Comparison of ENCODE assay signal across 1 cellular context in the genomic region with DNA sequence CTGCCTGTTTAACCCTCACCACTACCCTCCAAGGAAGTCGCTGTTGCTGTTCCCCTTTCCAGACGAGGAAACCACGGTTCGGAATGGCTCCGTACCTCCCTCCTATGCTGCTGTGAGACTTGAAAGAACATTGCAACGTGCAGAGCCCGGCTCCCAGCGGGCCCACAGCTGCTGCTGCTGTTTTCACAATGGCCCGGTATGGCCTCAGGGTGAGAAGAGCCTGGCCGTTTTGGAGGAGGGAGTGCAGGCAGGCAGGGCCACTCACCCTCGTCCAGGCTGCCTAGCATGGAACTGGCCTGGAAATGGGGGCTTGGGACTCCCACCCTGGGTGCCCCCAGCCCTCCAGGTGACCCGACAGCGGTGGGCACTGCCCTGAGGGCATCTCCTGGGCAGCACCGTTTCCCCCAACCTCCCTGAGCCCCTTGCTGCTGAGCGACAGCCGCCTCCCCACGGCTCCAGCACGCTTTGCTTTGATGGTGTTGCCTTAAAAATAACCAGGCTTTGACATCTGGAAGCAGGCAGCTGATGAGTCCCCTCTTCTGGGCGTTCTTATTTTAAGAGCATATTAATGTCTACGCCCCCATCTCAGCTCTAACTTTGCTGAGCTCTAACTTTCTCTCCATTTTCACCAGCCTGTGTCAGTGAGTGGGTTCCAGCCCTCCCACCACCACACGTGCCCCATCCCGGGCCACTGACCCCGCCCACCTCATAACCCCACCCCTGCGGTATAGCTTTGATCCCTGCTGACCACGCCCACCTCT.
A peak's percentile ranks its signal among the peaks of the same experiment; 100 is the strongest.
TF ChIP-seq lines count a peak whose summit lies in the region.

No MANE protein-coding gene starts in this region.

TF ChIP-seq in K562, 482 proteins besides CTCF, POLR2A, EP300 and RAD21 (continued from another document):
- TF ChIP-seq, protein P1, sequence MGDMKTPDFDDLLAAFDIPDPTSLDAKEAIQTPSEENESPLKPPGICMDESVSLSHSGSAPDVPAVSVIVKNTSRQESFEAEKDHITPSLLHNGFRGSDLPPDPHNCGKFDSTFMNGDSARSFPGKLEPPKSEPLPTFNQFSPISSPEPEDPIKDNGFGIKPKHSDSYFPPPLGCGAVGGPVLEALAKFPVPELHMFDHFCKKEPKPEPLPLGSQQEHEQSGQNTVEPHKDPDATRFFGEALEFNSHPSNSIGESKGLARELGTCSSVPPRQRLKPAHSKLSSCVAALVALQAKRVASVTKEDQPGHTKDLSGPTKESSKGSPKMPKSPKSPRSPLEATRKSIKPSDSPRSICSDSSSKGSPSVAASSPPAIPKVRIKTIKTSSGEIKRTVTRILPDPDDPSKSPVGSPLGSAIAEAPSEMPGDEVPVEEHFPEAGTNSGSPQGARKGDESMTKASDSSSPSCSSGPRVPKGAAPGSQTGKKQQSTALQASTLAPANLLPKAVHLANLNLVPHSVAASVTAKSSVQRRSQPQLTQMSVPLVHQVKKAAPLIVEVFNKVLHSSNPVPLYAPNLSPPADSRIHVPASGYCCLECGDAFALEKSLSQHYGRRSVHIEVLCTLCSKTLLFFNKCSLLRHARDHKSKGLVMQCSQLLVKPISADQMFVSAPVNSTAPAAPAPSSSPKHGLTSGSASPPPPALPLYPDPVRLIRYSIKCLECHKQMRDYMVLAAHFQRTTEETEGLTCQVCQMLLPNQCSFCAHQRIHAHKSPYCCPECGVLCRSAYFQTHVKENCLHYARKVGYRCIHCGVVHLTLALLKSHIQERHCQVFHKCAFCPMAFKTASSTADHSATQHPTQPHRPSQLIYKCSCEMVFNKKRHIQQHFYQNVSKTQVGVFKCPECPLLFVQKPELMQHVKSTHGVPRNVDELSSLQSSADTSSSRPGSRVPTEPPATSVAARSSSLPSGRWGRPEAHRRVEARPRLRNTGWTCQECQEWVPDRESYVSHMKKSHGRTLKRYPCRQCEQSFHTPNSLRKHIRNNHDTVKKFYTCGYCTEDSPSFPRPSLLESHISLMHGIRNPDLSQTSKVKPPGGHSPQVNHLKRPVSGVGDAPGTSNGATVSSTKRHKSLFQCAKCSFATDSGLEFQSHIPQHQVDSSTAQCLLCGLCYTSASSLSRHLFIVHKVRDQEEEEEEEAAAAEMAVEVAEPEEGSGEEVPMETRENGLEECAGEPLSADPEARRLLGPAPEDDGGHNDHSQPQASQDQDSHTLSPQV (IDR thresholded peaks at IDR 0.05): no peak
- TF ChIP-seq ESRRA (IDR thresholded peaks at IDR 0.05; ENCODE audit: borderline replicate concordance, low read depth) (no peak), MAZ (CRISPR knock-in tag; conservative IDR thresholded peaks at IDR 0.05 in 1 of 2, IDR thresholded peaks at IDR 0.05 in 1 of 2) (no peak), TRIM28 (IDR thresholded peaks at IDR 0.05) (no peak), ZNF253 (CRISPR knock-in tag; conservative IDR thresholded peaks at IDR 0.05) (no peak)
- TF ChIP-seq, protein P2, sequence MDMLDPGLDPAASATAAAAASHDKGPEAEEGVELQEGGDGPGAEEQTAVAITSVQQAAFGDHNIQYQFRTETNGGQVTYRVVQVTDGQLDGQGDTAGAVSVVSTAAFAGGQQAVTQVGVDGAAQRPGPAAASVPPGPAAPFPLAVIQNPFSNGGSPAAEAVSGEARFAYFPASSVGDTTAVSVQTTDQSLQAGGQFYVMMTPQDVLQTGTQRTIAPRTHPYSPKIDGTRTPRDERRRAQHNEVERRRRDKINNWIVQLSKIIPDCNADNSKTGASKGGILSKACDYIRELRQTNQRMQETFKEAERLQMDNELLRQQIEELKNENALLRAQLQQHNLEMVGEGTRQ (CRISPR knock-in tag; IDR thresholded peaks at IDR 0.05): peak; percentile 20; the same call in 1 of the 2 replicates
